Comparison of ENCODE assay signal across 30 cellular contexts in genomic region chr20:17417221-17417620, GRCh38.
"Had no signal": no experiment of that assay in that cellular context is flagged by ENCODE, and none has a peak within 500 bp of the region (broad histone marks: within the 10 kb centered on the region; RNA-seq: fewer than 3 reads in every experiment).

No MANE protein-coding gene starts in this region.

- H3K4me1 ChIP-seq: ascending aorta, colonic mucosa, Peyer's patch had no signal

- H3K4me3 ChIP-seq: ascending aorta, cardiac muscle cell, colonic mucosa, MG63, Peyer's patch, SK-N-MC had no signal

- H3K27ac ChIP-seq: ascending aorta, cardiac muscle cell, colonic mucosa, Peyer's patch, RWPE1, SK-N-MC had no signal

- FAIRE-seq: TTC549 had no signal

- H3K36me3 ChIP-seq: ascending aorta, cardiac muscle cell, colonic mucosa, MG63, Peyer's patch had no signal

- H3K27me3 ChIP-seq: ascending aorta, cardiac muscle cell, colonic mucosa, MG63 had no signal

- H3K9me3 ChIP-seq: colonic mucosa, MG63, Peyer's patch had no signal

- DNase-seq: activated CD4-positive, alpha-beta memory T cell treated with anti-CD3 and anti-CD28 coated beads for 36 hours; activated CD4-positive, alpha-beta T cell treated with anti-CD3 and anti-CD28 coated beads for 36 hours; activated CD4-positive, alpha-beta T cell treated with anti-CD3 and anti-CD28 coated beads, Interleukin-2, amount 50 U/mL, for 1 hour; activated CD8-positive, alpha-beta memory T cell treated with anti-CD3 and anti-CD28 coated beads, Interleukin-2, amount 50 U/mL, for 4 hours; activated effector memory CD4-positive, alpha-beta T cell treated with anti-CD3 and anti-CD28 coated beads, Interleukin-2, amount 50 U/mL, for 16 hours; activated naive CD4-positive, alpha-beta T cell; activated naive CD4-positive, alpha-beta T cell treated with anti-CD3 and anti-CD28 coated beads, Interleukin-2, amount 50 U/mL, for 16 hours; activated naive CD8-positive, alpha-beta T cell treated with anti-CD3 and anti-CD28 coated beads for 36 hours; activated T-cell treated with anti-CD3 and anti-CD28 coated beads, Interleukin-2, amount 50 U/mL, for 48 hours; amygdala; colonic mucosa; Karpas-422; KBM-7; MG63; NCI-H1092; NCI-H1930; NCI-H2081 treated with DMSO at 0.1 percent for 48 hours; NCI-H2171 treated with DMSO at 0.1 percent for 48 hours; NCI-H345; NCI-H524 treated with DMSO at 0.1 percent for 48 hours; NCI-H748 treated with DMSO at 0.1 percent for 48 hours; NK-92 treated with Interleukin-12 subunit alpha and Interleukin-12 subunit beta, amount 100 ng/mL, for 24 hours; PC-3; Peyer's patch; Right ventricle myocardium superior had no signal
